Comparison of ENCODE assay signal across 32 cellular contexts in the genomic region with DNA sequence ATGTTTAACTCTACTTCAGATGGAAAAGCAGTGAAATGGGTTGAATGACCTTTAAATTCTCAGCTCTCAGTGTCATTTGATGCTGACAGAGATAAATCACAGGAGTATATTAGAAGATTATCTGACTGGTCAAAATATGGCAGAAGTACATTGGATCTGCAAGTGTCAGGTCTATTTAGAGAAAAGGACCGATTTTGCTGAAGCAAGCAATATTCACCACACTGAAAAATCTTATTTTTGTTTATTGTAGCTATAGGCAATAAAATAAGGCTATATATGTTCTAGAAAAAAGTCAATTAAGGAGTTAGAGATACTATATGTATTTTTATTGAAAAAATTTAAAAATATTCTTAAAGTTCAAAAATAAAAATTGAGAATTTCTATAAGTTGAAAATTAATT.
"Had no signal": no experiment of that assay in that cellular context is flagged by ENCODE, and none has a peak within 500 bp of the region (broad histone marks: within the 10 kb centered on the region; RNA-seq: fewer than 3 reads in every experiment).

No MANE protein-coding gene starts in this region.

- H3K9me3 ChIP-seq: esophagus squamous epithelium, gastroesophageal sphincter, heart right ventricle had no signal

- H3K4me1 ChIP-seq: esophagus squamous epithelium, gastroesophageal sphincter, heart right ventricle had no signal

- H3K4me3 Mint-ChIP-seq: activated CD4-positive, alpha-beta memory T cell treated with anti-CD3 and anti-CD28 coated beads, Interleukin-2, amount 10 ng/mL, durations not matched to agents 7 days and 5 days; activated CD4-positive, alpha-beta T cell treated with anti-CD3 and anti-CD28 coated beads, Interleukin-2, amount 10 ng/mL, durations not matched to agents 7 days and 5 days; activated naive CD8-positive, alpha-beta T cell; activated T-cell treated with anti-CD3 and anti-CD28 coated beads, Interleukin-2, amount 50 U/mL, for 4 hours; activated T-helper 17 cell treated with anti-CD3 and anti-CD28 coated beads, Interleukin-2, amount 50 U/mL, for 72 hours; central memory CD8-positive, alpha-beta T cell; effector memory CD8-positive, alpha-beta T cell; WTC11 had no signal

- H3K4me3 ChIP-seq: coronary artery, esophagus squamous epithelium, gastroesophageal sphincter, heart right ventricle had no signal

- H3K4me1 Mint-ChIP-seq: activated CD4-positive, alpha-beta memory T cell treated with anti-CD3 and anti-CD28 coated beads, Interleukin-2, amount 10 ng/mL, durations not matched to agents 7 days and 5 days; activated CD4-positive, alpha-beta T cell treated with anti-CD3 and anti-CD28 coated beads, Interleukin-2, amount 10 ng/mL, durations not matched to agents 7 days and 5 days; activated T-helper 17 cell treated with anti-CD3 and anti-CD28 coated beads, Interleukin-2, amount 50 U/mL, for 72 hours; central memory CD8-positive, alpha-beta T cell; WTC11 had no signal

- H3K27ac Mint-ChIP-seq: activated CD4-positive, alpha-beta memory T cell treated with anti-CD3 and anti-CD28 coated beads, Interleukin-2, amount 10 ng/mL, durations not matched to agents 7 days and 5 days; activated CD4-positive, alpha-beta T cell treated with anti-CD3 and anti-CD28 coated beads, Interleukin-2, amount 10 ng/mL, durations not matched to agents 7 days and 5 days; activated naive CD8-positive, alpha-beta T cell; activated T-helper 17 cell treated with anti-CD3 and anti-CD28 coated beads, Interleukin-2, amount 50 U/mL, for 72 hours; effector memory CD8-positive, alpha-beta T cell; WTC11 had no signal

- ATAC-seq: activated T-cell treated with anti-CD3 and anti-CD28 coated beads, Interleukin-2, amount 50 U/mL, for 4 hours; activated T-helper 17 cell treated with anti-CD3 and anti-CD28 coated beads, Interleukin-2, amount 50 U/mL, for 72 hours; effector memory CD8-positive, alpha-beta T cell; gastroesophageal sphincter; heart right ventricle; WTC11 had no signal

- FAIRE-seq: astrocyte, bronchial epithelial cell, endothelial cell of umbilical vein had no signal

- H3K36me3 ChIP-seq: brain microvascular endothelial cell, esophagus squamous epithelium, gastroesophageal sphincter, heart right ventricle had no signal

- H3K27ac ChIP-seq: brain microvascular endothelial cell, coronary artery, epithelial cell of prostate, esophagus squamous epithelium, gastroesophageal sphincter, heart right ventricle, VCaP had no signal

- H3K27me3 ChIP-seq: brain microvascular endothelial cell, esophagus squamous epithelium, gastroesophageal sphincter, heart right ventricle had no signal

- H3K9me3 Mint-ChIP-seq: activated T-helper 17 cell treated with anti-CD3 and anti-CD28 coated beads, Interleukin-2, amount 50 U/mL, for 72 hours; WTC11 had no signal

- DNase-seq: activated CD4-positive, alpha-beta memory T cell treated with anti-CD3 and anti-CD28 coated beads, Interleukin-2, amount 10 ng/mL, durations not matched to agents 7 days and 5 days; activated CD4-positive, alpha-beta T cell treated with anti-CD3 and anti-CD28 coated beads for 1 hour; activated CD4-positive, alpha-beta T cell treated with anti-CD3 and anti-CD28 coated beads for 4 hours; activated CD4-positive, alpha-beta T cell treated with anti-CD3 and anti-CD28 coated beads, Interleukin-2, amount 10 ng/mL, durations not matched to agents 7 days and 5 days; activated CD4-positive, alpha-beta T cell treated with anti-CD3 and anti-CD28 coated beads, Interleukin-2, amount 50 U/mL, for 4 hours; activated CD8-positive, alpha-beta memory T cell treated with anti-CD3 and anti-CD28 coated beads for 24 hours; activated effector memory CD4-positive, alpha-beta T cell treated with Interleukin-2 at 50 U/mL for 16 hours; activated gamma-delta T cell treated with Interleukin-2 at 50 U/mL for 16 hours; activated naive CD4-positive, alpha-beta T cell treated with anti-CD3 and anti-CD28 coated beads, Interleukin-2, amount 50 U/mL, for 16 hours; activated naive CD4-positive, alpha-beta T cell treated with Interleukin-2 at 50 U/mL for 16 hours; activated T-cell treated with anti-CD3 and anti-CD28 coated beads, Interleukin-2, amount 50 U/mL, for 4 hours; amniotic stem cell; anterior cingulate cortex; brain microvascular endothelial cell; dermis blood vessel endothelial cell; effector CD4-positive, alpha-beta T cell; effector memory CD8-positive, alpha-beta T cell; esophagus squamous epithelium; foreskin melanocyte; heart right ventricle; T-helper 2 cell had no signal

- H3K36me3 Mint-ChIP-seq: activated naive CD8-positive, alpha-beta T cell; WTC11 had no signal

- H3K27me3 Mint-ChIP-seq: activated CD4-positive, alpha-beta memory T cell treated with anti-CD3 and anti-CD28 coated beads, Interleukin-2, amount 10 ng/mL, durations not matched to agents 7 days and 5 days; activated CD4-positive, alpha-beta T cell treated with anti-CD3 and anti-CD28 coated beads, Interleukin-2, amount 10 ng/mL, durations not matched to agents 7 days and 5 days; activated naive CD8-positive, alpha-beta T cell; activated T-helper 17 cell treated with anti-CD3 and anti-CD28 coated beads, Interleukin-2, amount 50 U/mL, for 72 hours; central memory CD8-positive, alpha-beta T cell; effector memory CD8-positive, alpha-beta T cell had no signal
